ENCODE assay signal across 1 cellular context in the genomic region with DNA sequence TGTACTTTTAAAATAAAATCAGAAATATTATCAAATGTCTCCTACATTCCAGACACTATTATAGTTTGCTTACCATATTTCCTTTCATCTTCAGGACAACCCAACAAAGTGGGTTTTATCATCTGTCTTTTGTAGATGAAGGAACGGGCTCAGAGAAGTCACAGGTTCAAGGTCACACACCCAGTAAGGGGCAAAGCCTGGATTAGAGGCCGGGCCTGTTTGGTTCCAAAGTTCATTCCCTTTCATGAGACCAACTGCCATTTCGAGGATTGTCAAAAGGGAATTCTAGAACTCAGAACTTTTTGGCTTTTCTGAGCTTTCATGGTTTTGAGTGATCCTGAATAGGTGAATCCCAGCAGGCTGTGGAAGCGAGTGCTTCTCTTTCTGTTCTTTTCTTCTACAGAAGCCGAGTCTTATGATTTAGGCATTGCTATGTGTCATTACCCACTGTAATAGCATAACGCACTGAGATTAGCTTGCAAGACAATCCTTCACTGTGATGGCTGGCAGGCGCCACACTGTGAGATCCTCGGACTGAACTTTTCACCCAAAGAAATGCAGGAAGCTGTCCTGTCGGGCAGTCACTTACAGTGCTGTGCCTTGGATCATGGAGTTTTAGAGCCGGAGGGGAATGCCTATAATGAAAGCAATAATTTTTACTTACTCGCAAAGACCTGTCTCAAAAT.
TF ChIP-seq lines count a peak whose summit lies in the region.

No MANE protein-coding gene starts in this region.

TF ChIP-seq in IMR-90, 13 proteins besides CTCF, POLR2A, EP300 and RAD21:
- TF ChIP-seq BHLHE40 (IDR thresholded peaks at IDR 0.05; ENCODE audit: low read depth, low read length) (0 out of 2 replicates have a peak, but pooled peaks have one; percentile 12), MXI1 (IDR thresholded peaks at IDR 0.05; ENCODE audit: borderline replicate concordance, low read depth, low read length) (no peak), RCOR1 (IDR thresholded peaks at IDR 0.05; ENCODE audit: insufficient replicate concordance, low read length) (no peak), NFE2L2 (IDR thresholded peaks at IDR 0.05; ENCODE audit: low read depth, low read length) (no peak), SMC3 (IDR thresholded peaks at IDR 0.05; ENCODE audit: low read depth, low read length) (no peak), CHD1 (IDR thresholded peaks at IDR 0.05; ENCODE audit: low read depth, low read length) (no peak)
- TF ChIP-seq, protein P1, sequence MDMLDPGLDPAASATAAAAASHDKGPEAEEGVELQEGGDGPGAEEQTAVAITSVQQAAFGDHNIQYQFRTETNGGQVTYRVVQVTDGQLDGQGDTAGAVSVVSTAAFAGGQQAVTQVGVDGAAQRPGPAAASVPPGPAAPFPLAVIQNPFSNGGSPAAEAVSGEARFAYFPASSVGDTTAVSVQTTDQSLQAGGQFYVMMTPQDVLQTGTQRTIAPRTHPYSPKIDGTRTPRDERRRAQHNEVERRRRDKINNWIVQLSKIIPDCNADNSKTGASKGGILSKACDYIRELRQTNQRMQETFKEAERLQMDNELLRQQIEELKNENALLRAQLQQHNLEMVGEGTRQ (IDR thresholded peaks at IDR 0.05; ENCODE audit: low read depth, low read length): no peak
